In genomic region chr1:204975568-204976235, GRCh38 we compare ENCODE assay signal across 8 cellular contexts.
A peak's percentile ranks its signal among the peaks of the same experiment; 100 is the strongest.
DNase-seq lines count a peak whose midpoint lies in the region; ATAC-seq, FAIRE-seq and TF ChIP-seq lines count a peak whose summit lies in the region.

No MANE protein-coding gene starts in this region.

- no peak overlapping the region for H3K9ac ChIP-seq in KMS-11
- H3K9ac ChIP-seq in GM12878 (ENCODE audit: control insufficient read depth, insufficient read depth, low read length) = no peak overlapping the region

- no peaks in the 10 kb centered on the region for H3K9me3 ChIP-seq in GM12878 (replicated peaks; ENCODE audit: control insufficient read depth, insufficient read depth, low read length)

- intact Hi-C loops in GM12878 (cut with micrococcal nuclease; ENCODE audit: unreplicated experiment) = loop anchor here (1.0 to 10.0 kb wide), 2 partner anchors 281 to 359 kb away; no protein-coding TSS in a partner anchor

- no peak for TF ChIP-seq POLR2A in GM12878 (IDR thresholded peaks at IDR 0.05; ENCODE audit: low read depth, low read length)

- peak; percentile 98 for TF ChIP-seq CTCF in KMS-11 (conservative IDR thresholded peaks at IDR 0.05; ENCODE audit: low read depth, low read length)
- peak; percentile 84 to 89 (median 88) for TF ChIP-seq CTCF in GM12878 (IDR thresholded peaks at IDR 0.05 in 2 of 3, conservative IDR thresholded peaks at IDR 0.05 in 1 of 3; ENCODE audit: control insufficient read depth in 2 of 3, extremely low read depth in 1 of 3, insufficient read depth in 1 of 3, low read depth in 3 of 3, low read length in 3 of 3)

- ATAC-seq in GM12878 = peak; percentile 90
- no peak for ATAC-seq in HG03469 (IDR thresholded peaks at IDR 0.05; ENCODE audit: unreplicated experiment)

- RAD21 ChIA-PET in GM12878 (lab: Charles Lee; ENCODE audit: unreplicated experiment) = interaction anchor here (1.8 to 3.4 kb wide), 4 partner anchors 87 to 279 kb away, joined by 4 to 47 read pairs (median 16); no protein-coding TSS in a partner anchor

- no peak for TF ChIP-seq EP300 in GM12878 (IDR thresholded peaks at IDR 0.05; ENCODE audit: borderline replicate concordance in 1 of 2, control insufficient read depth in 1 of 2, low read depth in 2 of 2, low read length in 2 of 2)

- H3K79me2 ChIP-seq in KMS-11 (ENCODE audit: insufficient read depth, low read depth) = no peaks in the 10 kb centered on the region
- H3K79me2 ChIP-seq in GM12878 (ENCODE audit: control insufficient read depth, insufficient read depth, low read length) = no peaks in the 10 kb centered on the region

- no peaks in the 10 kb centered on the region for H3K36me3 ChIP-seq in KMS-11 (ENCODE audit: insufficient read depth)
- no peaks in the 10 kb centered on the region for H3K36me3 ChIP-seq in GM12878 (ENCODE audit: control insufficient read depth in 2 of 2, insufficient read depth in 2 of 2, low read length in 1 of 2)

- TF ChIP-seq RAD21 in GM12878 (IDR thresholded peaks at IDR 0.05; ENCODE audit: insufficient read depth, low read depth, low read length) = peak; percentile 79

- in situ Hi-C loops in GM12878 (cut with MboI) = loop anchor here (5.0 kb wide), 3 partner anchors 87 to 282 kb away; no protein-coding TSS in a partner anchor

- no peaks in the 10 kb centered on the region for H3K4me1 ChIP-seq in KMS-11 (ENCODE audit: low read depth, poor library complexity, severe bottlenecking)
- H3K4me1 ChIP-seq in GM12878 (ENCODE audit: control insufficient read depth, insufficient read depth, low read length) = peaks cover 6% of the 10 kb centered on the region

- SMC1A ChIA-PET in GM12878 (lab: Charles Lee; ENCODE audit: uncharacterized antibody, unreplicated experiment) = interaction anchor here (0.7 to 3.0 kb wide), 7 partner anchors 10 to 280 kb away, joined by 3 to 35 read pairs (median 4); no protein-coding TSS in a partner anchor

- BruUV-seq in GM12878 (replicated peaks; lab: Mats Ljungman, UMichigan) = no TSS peak

- H3K4me2 ChIP-seq in KMS-11 (no peak overlapping the region), GM12878 (ENCODE audit: control insufficient read depth, insufficient read depth) (no peak overlapping the region)

- WGBS in GM12878 (ENCODE audit: insufficient coverage, insufficient replicate concordance, low lambda C conversion rate, missing lambda C conversion rate) = 2% methylated on average over 7 of the region's 8 CpGs

- H4K20me1 ChIP-seq in KMS-11 (ENCODE audit: insufficient read depth) (no peaks in the 10 kb centered on the region), GM12878 (ENCODE audit: control insufficient read depth, insufficient read depth) (no peaks in the 10 kb centered on the region)

- peaks cover 34% of the 10 kb centered on the region; the same call in 1 of the 2 replicates for H3K27me3 ChIP-seq in KMS-11 (ENCODE audit: insufficient read depth, low read depth)
- peaks cover 0 to 5% of the 10 kb centered on the region in 2 experiments; a peak in 3 of 4 replicates for H3K27me3 ChIP-seq in GM12878 (replicated peaks in 1 of 2; ENCODE audit: control insufficient read depth in 2 of 2, insufficient read depth in 2 of 2, low read length in 1 of 2)

- H2AFZ ChIP-seq in KMS-11 (ENCODE audit: low read depth) (peak overlapping the region; percentile 21; the same call in 1 of the 2 replicates), GM12878 (ENCODE audit: control insufficient read depth, low read depth, low read length) (0 out of 2 replicates have a peak overlapping the region, but pooled peaks have one; percentile 20)

- no peak overlapping the region for H3K4me3 ChIP-seq in KMS-11 (IDR thresholded peaks at IDR 0.05; ENCODE audit: insufficient read depth, low read depth, low read length)
- no peak overlapping the region for H3K4me3 ChIP-seq in GM12878

- FAIRE-seq in GM12878 (lab: Jason Lieb, UNC) = peak; percentile 97

- POLR2A ChIA-PET in GM12878 (lab: Charles Lee) = interaction anchor here (1.2 kb wide), 1 partner anchor 86 kb away, joined by 3 read pairs; no protein-coding TSS in a partner anchor

- DNase-seq in NCI-H1417 (lab: John Stamatoyannopoulos, UW) = peak; percentile 17 to 67 (median 62)
- DNase-seq in NCI-H1417 treated with DMSO at 0.1 percent for 48 hours (lab: John Stamatoyannopoulos, UW) = no peak
- peak; percentile 16 for DNase-seq in T1000 (lab: John Stamatoyannopoulos, UW)
- DNase-seq in GM12878 (ENCODE audit: low read depth, low spot score) = no peak
- peak; percentile 91 for DNase-seq in iPS-NIHi7 (ENCODE audit: extremely low spot score)
- DNase-seq in stimulated activated CD4-positive, alpha-beta T cell treated with anti-CD3 and anti-CD28 coated beads, Interleukin-1b, Interleukin-23, amount 100 ng/mL, for 24 hours (ENCODE audit: low read depth in 4 of 4, low spot score in 1 of 4) = peak; percentile 22 to 33 (median 30)

- CTCF ChIA-PET in GM12878 (lab: Yijun Ruan, JAX) = interaction anchor here (1.0 to 6.9 kb wide), 14 partner anchors 9 to 295 kb away, joined by 3 to 119 read pairs (median 7); no protein-coding TSS in a partner anchor

- no peak overlapping the region for H3K27ac ChIP-seq in KMS-11
- no peak overlapping the region for H3K27ac ChIP-seq in GM12878 (ENCODE audit: control insufficient read depth, insufficient read depth)

TF ChIP-seq in GM12878, 131 proteins besides CTCF, POLR2A, EP300 and RAD21 (continues in another document):
- TF ChIP-seq HDGF (IDR thresholded peaks at IDR 0.05) (0 out of 2 replicates have a peak, but pooled peaks have one; percentile 54), SREBF2 (IDR thresholded peaks at IDR 0.05; ENCODE audit: low read length) (no peak), MLLT1 (IDR thresholded peaks at IDR 0.05) (no peak), SPI1 (IDR thresholded peaks at IDR 0.05; ENCODE audit: borderline replicate concordance, insufficient read depth, low read depth, low read length) (no peak), ETV6 (conservative IDR thresholded peaks at IDR 0.05 in 1 of 2, IDR thresholded peaks at IDR 0.05 in 1 of 2; ENCODE audit: borderline replicate concordance in 1 of 2, low read depth in 1 of 2) (no peak), RELA (IDR thresholded peaks at IDR 0.05; ENCODE audit: borderline replicate concordance, partially characterized antibody) (no peak), FOXK2 (IDR thresholded peaks at IDR 0.05) (no peak), GATAD2B (conservative IDR thresholded peaks at IDR 0.05; ENCODE audit: low read depth) (no peak), RBBP5 (conservative IDR thresholded peaks at IDR 0.05) (no peak), SMC3 (IDR thresholded peaks at IDR 0.05; ENCODE audit: borderline replicate concordance, low read length) (peak; percentile 66), SIN3A (IDR thresholded peaks at IDR 0.05; ENCODE audit: low read depth, low read length) (no peak), WRNIP1 (IDR thresholded peaks at IDR 0.05; ENCODE audit: borderline replicate concordance, low read depth, low read length) (no peak), BMI1 (IDR thresholded peaks at IDR 0.05; ENCODE audit: borderline replicate concordance) (no peak), RB1 (IDR thresholded peaks at IDR 0.05; ENCODE audit: borderline replicate concordance) (no peak), ELK1 (IDR thresholded peaks at IDR 0.05; ENCODE audit: low read depth, low read length) (no peak), NKRF (conservative IDR thresholded peaks at IDR 0.05) (no peak), SP1 (IDR thresholded peaks at IDR 0.05; ENCODE audit: low read depth, low read length) (no peak), HCFC1 (IDR thresholded peaks at IDR 0.05; ENCODE audit: low read length) (no peak), PAX5 (IDR thresholded peaks at IDR 0.05; ENCODE audit: borderline replicate concordance, low read depth, low read length) (no peak), EGR1 (IDR thresholded peaks at IDR 0.05; ENCODE audit: borderline replicate concordance in 1 of 2, low read depth in 2 of 2, low read length in 2 of 2) (peak in 1 of 2 experiments; percentile 35; a peak in 1 of 3 replicates)

Comparison
In these comparisons a context has a peak if more than half of its experiments do, and no peak if none do; other contexts are left out.
1. DNase-seq: peak in NCI-H1417 (3 of 3), T1000 (single experiment), iPS-NIHi7 (single experiment) and stimulated activated CD4-positive, alpha-beta T cell treated with anti-CD3 and anti-CD28 coated beads, Interleukin-1b, Interleukin-23, amount 100 ng/mL, for 24 hours (4 of 4); none in NCI-H1417 treated with DMSO at 0.1 percent for 48 hours (single experiment) and GM12878 (single experiment).